15 cellular contexts compared by ENCODE assay signal in genomic region chr1:205506409-205507196, GRCh38. TPM values are rescaled to one million over a fixed set of nuclear protein-coding genes. Genes with fewer than 3 reads are reported as not detected.
A peak's percentile ranks its signal among the peaks of the same experiment; 100 is the strongest.
DNase-seq lines count a peak whose midpoint lies in the region; ATAC-seq, FAIRE-seq and TF ChIP-seq lines count a peak whose summit lies in the region.
"Had no signal": no experiment of that assay in that cellular context is flagged by ENCODE, and none has a peak within 500 bp of the region (broad histone marks: within the 10 kb centered on the region; RNA-seq: fewer than 3 reads in every experiment).

No MANE protein-coding gene starts in this region.

- TF ChIP-seq RAD21 in A549 (conservative IDR thresholded peaks at IDR 0.05 in 1 of 2, IDR thresholded peaks at IDR 0.05 in 1 of 2), result no peak

- no peak for ATAC-seq in A549
- no peak for ATAC-seq in HG02610 (IDR thresholded peaks at IDR 0.05; ENCODE audit: unreplicated experiment)
- ATAC-seq in HG02623 (IDR thresholded peaks at IDR 0.05; ENCODE audit: unreplicated experiment), result no peak
- ATAC-seq in GM21528 (IDR thresholded peaks at IDR 0.05; ENCODE audit: low FRiP score, unreplicated experiment), result no peak
- ATAC-seq: effector memory CD8-positive, alpha-beta T cell had no signal

- H3K9ac ChIP-seq in Loucy (ENCODE audit: low read depth, low read length, poor library complexity, severe bottlenecking) (no peak overlapping the region), duodenal mucosa (ENCODE audit: low read depth in 1 of 2, low read length in 2 of 2) (no peak overlapping the region)

- peaks cover 11% of the 10 kb centered on the region for H4K20me1 ChIP-seq in Loucy (ENCODE audit: insufficient read depth, low read length, poor library complexity, severe bottlenecking)

- peak overlapping the region; percentile 86 for H3K4me3 Mint-ChIP-seq in nephron progenitor cell

- H3K4me1 ChIP-seq in A549 (peaks cover 6% of the 10 kb centered on the region; the same call in 1 of the 3 replicates), Loucy (ENCODE audit: insufficient read depth, low read length, poor library complexity, severe bottlenecking) (peaks cover 23% of the 10 kb centered on the region), duodenal mucosa (ENCODE audit: control insufficient read depth in 1 of 2, insufficient read depth in 2 of 2, low read length in 2 of 2) (peaks cover 39 to 49% of the 10 kb centered on the region in 2 donors)

- peaks cover 27% of the 10 kb centered on the region; the same call in 1 of the 2 replicates for H3K79me2 ChIP-seq in Loucy (ENCODE audit: insufficient read depth, low read length)

- TF ChIP-seq CTCF in A549 (IDR thresholded peaks at IDR 0.05), result no peak
- no peak for TF ChIP-seq CTCF in Loucy (conservative IDR thresholded peaks at IDR 0.05; ENCODE audit: low read length)
- no peak for TF ChIP-seq CTCF in nephron progenitor cell (IDR thresholded peaks at IDR 0.05)

- no peak for FAIRE-seq in A549 (lab: Jason Lieb, UNC)
- FAIRE-seq: islet of Langerhans had no signal

- no peak overlapping the region for H3K27ac ChIP-seq in A549
- H3K27ac ChIP-seq in duodenal mucosa (ENCODE audit: low read depth, low read length), result no peak overlapping the region
- H3K27ac ChIP-seq: brain microvascular endothelial cell, HL-60 had no signal

- 90% methylated on average over 17 of the region's 17 CpGs for WGBS in A549 (ENCODE audit: missing lambda C conversion rate)

- no peak for TF ChIP-seq EP300 in A549 (IDR thresholded peaks at IDR 0.05)

- H3K36me3 Mint-ChIP-seq in nephron progenitor cell (ENCODE audit: low read depth), result no peaks in the 10 kb centered on the region

- POLR2A ChIA-PET in A549 (lab: Yijun Ruan, JAX), result no interaction called here

- H3K9me3 ChIP-seq in A549 (no peaks in the 10 kb centered on the region), Loucy (ENCODE audit: insufficient read depth, low read depth, low read length) (no peaks in the 10 kb centered on the region), duodenal mucosa (ENCODE audit: control insufficient read depth in 1 of 2, low read length in 2 of 2) (no peaks in the 10 kb centered on the region)

- H3K36me3 ChIP-seq in Loucy (ENCODE audit: insufficient read depth, low read length) (no peaks in the 10 kb centered on the region), duodenal mucosa (ENCODE audit: control insufficient read depth in 1 of 2, insufficient read depth in 2 of 2, low read length in 2 of 2) (no peaks in the 10 kb centered on the region)
- H3K36me3 ChIP-seq: brain microvascular endothelial cell had no signal

- H3K9me2 ChIP-seq in Loucy (replicated peaks; ENCODE audit: low read depth, low read length), result no peaks in the 10 kb centered on the region

- H3K4me2 ChIP-seq in A549 (no peak overlapping the region), Loucy (ENCODE audit: low read depth, low read length, poor library complexity, severe bottlenecking) (peak overlapping the region; percentile 91)

- CTCF ChIA-PET in A549 (lab: Yijun Ruan, JAX), result interaction anchor here (0.6 to 13.3 kb wide), 10 partner anchors 9 to 181 kb away, joined by 3 to 134 read pairs (median 4); no protein-coding TSS in a partner anchor

- H3K27ac Mint-ChIP-seq in nephron progenitor cell, result peak overlapping the region; percentile 89
- H3K27ac Mint-ChIP-seq: effector memory CD8-positive, alpha-beta T cell had no signal

- no peak overlapping the region for H2AFZ ChIP-seq in Loucy (ENCODE audit: low read length)

- H3K9me3 Mint-ChIP-seq in nephron progenitor cell, result no peaks in the 10 kb centered on the region
- H3K9me3 Mint-ChIP-seq: effector memory CD8-positive, alpha-beta T cell had no signal

- peaks cover 69% of the 10 kb centered on the region for H3K4me1 Mint-ChIP-seq in nephron progenitor cell

- no peaks in the 10 kb centered on the region for H3K27me3 ChIP-seq in Loucy (ENCODE audit: insufficient read depth, low read length, poor library complexity, severe bottlenecking)
- no peaks in the 10 kb centered on the region for H3K27me3 ChIP-seq in duodenal mucosa (ENCODE audit: control insufficient read depth in 1 of 2, insufficient read depth in 2 of 2, low read length in 2 of 2)

- TF ChIP-seq POLR2A in A549 (IDR thresholded peaks at IDR 0.05; ENCODE audit: low read length), result no peak

- DNase-seq in A549 (ENCODE audit: low read depth in 1 of 2, low spot score in 1 of 2) (no peak), nephron progenitor cell (no peak), HUDEP-2 (lab: John Stamatoyannopoulos, UW; ENCODE audit: unreplicated experiment in 76 of 76) (no peak)
- DNase-seq: brain microvascular endothelial cell; effector memory CD8-positive, alpha-beta T cell; foreskin melanocyte; NCI-H1694 treated with DMSO at 0.1 percent for 48 hours; stimulated activated naive CD4-positive, alpha-beta T cell treated with Interleukin-2 at 50 U/mL for 16 hours had no signal

- H3F3A ChIP-seq in Loucy (ENCODE audit: low read depth), result no peaks in the 10 kb centered on the region

- H3K27me3 Mint-ChIP-seq in nephron progenitor cell (ENCODE audit: low read depth, poor library complexity), result peaks cover 24% of the 10 kb centered on the region

- H3K4me3 ChIP-seq in A549 (no peak overlapping the region), Loucy (ENCODE audit: low read length, poor library complexity, severe bottlenecking) (peak overlapping the region; percentile 96), duodenal mucosa (ENCODE audit: low read depth in 1 of 2, low read length in 2 of 2) (peak overlapping the region; percentile 73 to 82)

TF ChIP-seq in A549, 52 proteins besides CTCF, POLR2A, EP300 and RAD21:
- TF ChIP-seq JUN (IDR thresholded peaks at IDR 0.05), result no peak
- no peak for TF ChIP-seq FOSB (CRISPR knock-in tag; IDR thresholded peaks at IDR 0.05)
- peak; percentile 30; the same call in 1 of the 2 replicates for TF ChIP-seq KDM1A (IDR thresholded peaks at IDR 0.05; ENCODE audit: low read depth)
- no peak for TF ChIP-seq HEYL (CRISPR knock-in tag; IDR thresholded peaks at IDR 0.05)
- no peak for TF ChIP-seq USF2 (IDR thresholded peaks at IDR 0.05)
- TF ChIP-seq FOSL2 (IDR thresholded peaks at IDR 0.05), result no peak
- TF ChIP-seq FOSL2 (CRISPR knock-in tag; IDR thresholded peaks at IDR 0.05), result no peak

RNA-seq across cellular contexts. Expression of gene CDK18, which starts 2.1 kb away (rescaled TPM):
- polyA plus RNA-seq in A549 (2011; rRNA removed), result 0.75 and 1.3 TPM in 2 replicates
- 0.85 and 0.95 TPM in 2 replicates for polyA plus RNA-seq in A549 (2012; cell fraction: cytosol; rRNA removed)
- polyA plus RNA-seq in A549 (2012; cell fraction: nucleus; rRNA removed), result 2.6 and 2.7 TPM in 2 replicates
- polyA plus RNA-seq in A549 (2017; fragmentation: RNase III; extraction: RNeasy Plus Mini Kit Qiagen cat#74134 plus additional on column Dnase treatment), result 1.4 to 2.3 TPM (median 2.0 TPM) in 3 replicates
- polyA minus RNA-seq in A549 (2011; rRNA and poly(A)+ RNA removed), result 2.0 and 3.3 TPM in 2 replicates

RNA-seq across cellular contexts. Expression of gene BLACAT1, which starts 50.8 kb away (rescaled TPM):
- polyA plus RNA-seq in A549 (2011; rRNA removed), result 0.09 and 0.16 TPM in 2 replicates
- polyA plus RNA-seq in A549 (2012; cell fraction: cytosol; rRNA removed), result 0.01 TPM in 1 of 2 replicates, not detected in the other
- not detected in 2 replicates for polyA plus RNA-seq in A549 (2012; cell fraction: nucleus; rRNA removed)
- 0.04 TPM in 1 of 3 replicates, not detected in the others for polyA plus RNA-seq in A549 (2017; fragmentation: RNase III; extraction: RNeasy Plus Mini Kit Qiagen cat#74134 plus additional on column Dnase treatment)
- polyA minus RNA-seq in A549 (2011; rRNA and poly(A)+ RNA removed), result 0.34 and 0.66 TPM in 2 replicates
